Comparison of ENCODE assay signal across 1 cellular context in genomic region chr17:48831549-48831883, GRCh38.
TF ChIP-seq lines count a peak whose summit lies in the region.

No MANE protein-coding gene starts in this region.

TF ChIP-seq in H1, 55 proteins besides CTCF, POLR2A, EP300 and RAD21 (continued from another document):
- TF ChIP-seq KDM1A (IDR thresholded peaks at IDR 0.05; ENCODE audit: borderline replicate concordance, low read length) (no peak), JUND (IDR thresholded peaks at IDR 0.05; ENCODE audit: low read length) (no peak), GTF2F1 (IDR thresholded peaks at IDR 0.05; ENCODE audit: borderline replicate concordance, low read depth, low read length) (no peak), ATF2 (IDR thresholded peaks at IDR 0.05; ENCODE audit: low read length) (no peak), USF2 (IDR thresholded peaks at IDR 0.05; ENCODE audit: low read length) (no peak), RBBP5 (IDR thresholded peaks at IDR 0.05; ENCODE audit: borderline replicate concordance, low read depth, low read length) (no peak), SIX5 (IDR thresholded peaks at IDR 0.05; ENCODE audit: low read depth, low read length) (no peak), PHF8 (conservative IDR thresholded peaks at IDR 0.05; ENCODE audit: low read depth, low read length) (no peak), YY1 (IDR thresholded peaks at IDR 0.05; ENCODE audit: low read depth, low read length) (no peak), TAF1 (IDR thresholded peaks at IDR 0.05; ENCODE audit: low read depth, low read length) (no peak), FOSL1 (IDR thresholded peaks at IDR 0.05; ENCODE audit: insufficient read depth, low read depth, low read length) (no peak), NRF1 (IDR thresholded peaks at IDR 0.05; ENCODE audit: low read depth, low read length) (no peak), ATF3 (IDR thresholded peaks at IDR 0.05; ENCODE audit: insufficient read depth, low read depth, low read length) (no peak), NANOG (IDR thresholded peaks at IDR 0.05; ENCODE audit: insufficient read depth, low read depth, low read length, poor library complexity, severe bottlenecking) (no peak), JUN (IDR thresholded peaks at IDR 0.05; ENCODE audit: low read depth, low read length) (no peak), CHD1 (IDR thresholded peaks at IDR 0.05; ENCODE audit: low read depth, low read length) (no peak)
- TF ChIP-seq, protein P1, sequence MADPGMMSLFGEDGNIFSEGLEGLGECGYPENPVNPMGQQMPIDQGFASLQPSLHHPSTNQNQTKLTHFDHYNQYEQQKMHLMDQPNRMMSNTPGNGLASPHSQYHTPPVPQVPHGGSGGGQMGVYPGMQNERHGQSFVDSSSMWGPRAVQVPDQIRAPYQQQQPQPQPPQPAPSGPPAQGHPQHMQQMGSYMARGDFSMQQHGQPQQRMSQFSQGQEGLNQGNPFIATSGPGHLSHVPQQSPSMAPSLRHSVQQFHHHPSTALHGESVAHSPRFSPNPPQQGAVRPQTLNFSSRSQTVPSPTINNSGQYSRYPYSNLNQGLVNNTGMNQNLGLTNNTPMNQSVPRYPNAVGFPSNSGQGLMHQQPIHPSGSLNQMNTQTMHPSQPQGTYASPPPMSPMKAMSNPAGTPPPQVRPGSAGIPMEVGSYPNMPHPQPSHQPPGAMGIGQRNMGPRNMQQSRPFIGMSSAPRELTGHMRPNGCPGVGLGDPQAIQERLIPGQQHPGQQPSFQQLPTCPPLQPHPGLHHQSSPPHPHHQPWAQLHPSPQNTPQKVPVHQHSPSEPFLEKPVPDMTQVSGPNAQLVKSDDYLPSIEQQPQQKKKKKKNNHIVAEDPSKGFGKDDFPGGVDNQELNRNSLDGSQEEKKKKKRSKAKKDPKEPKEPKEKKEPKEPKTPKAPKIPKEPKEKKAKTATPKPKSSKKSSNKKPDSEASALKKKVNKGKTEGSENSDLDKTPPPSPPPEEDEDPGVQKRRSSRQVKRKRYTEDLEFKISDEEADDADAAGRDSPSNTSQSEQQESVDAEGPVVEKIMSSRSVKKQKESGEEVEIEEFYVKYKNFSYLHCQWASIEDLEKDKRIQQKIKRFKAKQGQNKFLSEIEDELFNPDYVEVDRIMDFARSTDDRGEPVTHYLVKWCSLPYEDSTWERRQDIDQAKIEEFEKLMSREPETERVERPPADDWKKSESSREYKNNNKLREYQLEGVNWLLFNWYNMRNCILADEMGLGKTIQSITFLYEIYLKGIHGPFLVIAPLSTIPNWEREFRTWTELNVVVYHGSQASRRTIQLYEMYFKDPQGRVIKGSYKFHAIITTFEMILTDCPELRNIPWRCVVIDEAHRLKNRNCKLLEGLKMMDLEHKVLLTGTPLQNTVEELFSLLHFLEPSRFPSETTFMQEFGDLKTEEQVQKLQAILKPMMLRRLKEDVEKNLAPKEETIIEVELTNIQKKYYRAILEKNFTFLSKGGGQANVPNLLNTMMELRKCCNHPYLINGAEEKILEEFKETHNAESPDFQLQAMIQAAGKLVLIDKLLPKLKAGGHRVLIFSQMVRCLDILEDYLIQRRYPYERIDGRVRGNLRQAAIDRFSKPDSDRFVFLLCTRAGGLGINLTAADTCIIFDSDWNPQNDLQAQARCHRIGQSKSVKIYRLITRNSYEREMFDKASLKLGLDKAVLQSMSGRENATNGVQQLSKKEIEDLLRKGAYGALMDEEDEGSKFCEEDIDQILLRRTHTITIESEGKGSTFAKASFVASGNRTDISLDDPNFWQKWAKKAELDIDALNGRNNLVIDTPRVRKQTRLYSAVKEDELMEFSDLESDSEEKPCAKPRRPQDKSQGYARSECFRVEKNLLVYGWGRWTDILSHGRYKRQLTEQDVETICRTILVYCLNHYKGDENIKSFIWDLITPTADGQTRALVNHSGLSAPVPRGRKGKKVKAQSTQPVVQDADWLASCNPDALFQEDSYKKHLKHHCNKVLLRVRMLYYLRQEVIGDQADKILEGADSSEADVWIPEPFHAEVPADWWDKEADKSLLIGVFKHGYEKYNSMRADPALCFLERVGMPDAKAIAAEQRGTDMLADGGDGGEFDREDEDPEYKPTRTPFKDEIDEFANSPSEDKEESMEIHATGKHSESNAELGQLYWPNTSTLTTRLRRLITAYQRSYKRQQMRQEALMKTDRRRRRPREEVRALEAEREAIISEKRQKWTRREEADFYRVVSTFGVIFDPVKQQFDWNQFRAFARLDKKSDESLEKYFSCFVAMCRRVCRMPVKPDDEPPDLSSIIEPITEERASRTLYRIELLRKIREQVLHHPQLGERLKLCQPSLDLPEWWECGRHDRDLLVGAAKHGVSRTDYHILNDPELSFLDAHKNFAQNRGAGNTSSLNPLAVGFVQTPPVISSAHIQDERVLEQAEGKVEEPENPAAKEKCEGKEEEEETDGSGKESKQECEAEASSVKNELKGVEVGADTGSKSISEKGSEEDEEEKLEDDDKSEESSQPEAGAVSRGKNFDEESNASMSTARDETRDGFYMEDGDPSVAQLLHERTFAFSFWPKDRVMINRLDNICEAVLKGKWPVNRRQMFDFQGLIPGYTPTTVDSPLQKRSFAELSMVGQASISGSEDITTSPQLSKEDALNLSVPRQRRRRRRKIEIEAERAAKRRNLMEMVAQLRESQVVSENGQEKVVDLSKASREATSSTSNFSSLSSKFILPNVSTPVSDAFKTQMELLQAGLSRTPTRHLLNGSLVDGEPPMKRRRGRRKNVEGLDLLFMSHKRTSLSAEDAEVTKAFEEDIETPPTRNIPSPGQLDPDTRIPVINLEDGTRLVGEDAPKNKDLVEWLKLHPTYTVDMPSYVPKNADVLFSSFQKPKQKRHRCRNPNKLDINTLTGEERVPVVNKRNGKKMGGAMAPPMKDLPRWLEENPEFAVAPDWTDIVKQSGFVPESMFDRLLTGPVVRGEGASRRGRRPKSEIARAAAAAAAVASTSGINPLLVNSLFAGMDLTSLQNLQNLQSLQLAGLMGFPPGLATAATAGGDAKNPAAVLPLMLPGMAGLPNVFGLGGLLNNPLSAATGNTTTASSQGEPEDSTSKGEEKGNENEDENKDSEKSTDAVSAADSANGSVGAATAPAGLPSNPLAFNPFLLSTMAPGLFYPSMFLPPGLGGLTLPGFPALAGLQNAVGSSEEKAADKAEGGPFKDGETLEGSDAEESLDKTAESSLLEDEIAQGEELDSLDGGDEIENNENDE (IDR thresholded peaks at IDR 0.05; ENCODE audit: insufficient replicate concordance, low read length): no peak
